In genomic region chr2:202842690-202843089, GRCh38 we compare ENCODE assay signal across 11 cellular contexts.
"Had no signal": no experiment of that assay in that cellular context is flagged by ENCODE, and none has a peak within 500 bp of the region (broad histone marks: within the 10 kb centered on the region; RNA-seq: fewer than 3 reads in every experiment).

No MANE protein-coding gene starts in this region.

- H3K4me2 ChIP-seq: GM23338, KMS-11 had no signal

- H3K4me1 Mint-ChIP-seq: GM23338, H9 had no signal

- H3K4me3 ChIP-seq: GM23338 had no signal

- ATAC-seq: GM23338 had no signal

- H3K9ac ChIP-seq: KMS-11 had no signal

- H3K4me3 Mint-ChIP-seq: GM23338, H9, HFFc6 had no signal

- FAIRE-seq: H1, H54 had no signal

- DNase-seq: H9, HCEC 1CT, HFFc6, IMR-90, Karpas-422, KBM-7 had no signal

- H3K27ac Mint-ChIP-seq: GM23338, HFFc6 had no signal

- H2AFZ ChIP-seq: GM23338 had no signal

- H3K27ac ChIP-seq: HL-60, KMS-11 had no signal
